Comparison of ENCODE assay signal across 21 cellular contexts in genomic region chr3:41632705-41633104, GRCh38.
"Had no signal": no experiment of that assay in that cellular context is flagged by ENCODE, and none has a peak within 500 bp of the region (broad histone marks: within the 10 kb centered on the region; RNA-seq: fewer than 3 reads in every experiment).

No MANE protein-coding gene starts in this region.

- H3K36me3 Mint-ChIP-seq: activated CD4-positive, alpha-beta memory T cell treated with anti-CD3 and anti-CD28 coated beads for 36 hours; activated naive CD4-positive, alpha-beta T cell treated with anti-CD3 and anti-CD28 coated beads, Interleukin-2, amount 50 U/mL, for 72 hours had no signal

- H3K27me3 Mint-ChIP-seq: activated CD4-positive, alpha-beta memory T cell treated with anti-CD3 and anti-CD28 coated beads for 36 hours; activated CD4-positive, alpha-beta T cell treated with anti-CD3 and anti-CD28 coated beads, Interleukin-2, amount 10 ng/mL, durations not matched to agents 7 days and 5 days; IgD-negative memory B cell; T-helper 17 cell had no signal

- H3K4me3 Mint-ChIP-seq: activated CD4-positive, alpha-beta memory T cell treated with anti-CD3 and anti-CD28 coated beads for 36 hours; activated CD4-positive, alpha-beta T cell treated with anti-CD3 and anti-CD28 coated beads, Interleukin-2, amount 10 ng/mL, durations not matched to agents 7 days and 5 days; activated T-cell treated with anti-CD3 and anti-CD28 coated beads, Interleukin-2, amount 50 U/mL, for 4 hours; IgD-negative memory B cell; T-helper 17 cell had no signal

- H3K4me1 Mint-ChIP-seq: activated CD4-positive, alpha-beta T cell treated with anti-CD3 and anti-CD28 coated beads, Interleukin-2, amount 10 ng/mL, durations not matched to agents 7 days and 5 days; IgD-negative memory B cell; T-helper 17 cell had no signal

- H3K36me3 ChIP-seq: brain microvascular endothelial cell had no signal

- H3K9me3 Mint-ChIP-seq: activated CD4-positive, alpha-beta memory T cell treated with anti-CD3 and anti-CD28 coated beads for 36 hours; activated CD4-positive, alpha-beta T cell treated with anti-CD3 and anti-CD28 coated beads, Interleukin-2, amount 10 ng/mL, durations not matched to agents 7 days and 5 days; activated naive CD4-positive, alpha-beta T cell treated with anti-CD3 and anti-CD28 coated beads, Interleukin-2, amount 50 U/mL, for 72 hours; activated T-cell treated with anti-CD3 and anti-CD28 coated beads, Interleukin-2, amount 50 U/mL, for 4 hours; IgD-negative memory B cell had no signal

- H3K27ac ChIP-seq: brain microvascular endothelial cell had no signal

- H3K27ac Mint-ChIP-seq: activated CD4-positive, alpha-beta memory T cell treated with anti-CD3 and anti-CD28 coated beads for 36 hours; activated CD4-positive, alpha-beta T cell treated with anti-CD3 and anti-CD28 coated beads, Interleukin-2, amount 10 ng/mL, durations not matched to agents 7 days and 5 days; IgD-negative memory B cell; T-helper 17 cell had no signal

- H3K27me3 ChIP-seq: brain microvascular endothelial cell had no signal

- DNase-seq: activated CD4-positive, alpha-beta memory T cell treated with anti-CD3 and anti-CD28 coated beads for 36 hours; activated CD4-positive, alpha-beta T cell treated with anti-CD3 and anti-CD28 coated beads, Interleukin-2, amount 10 ng/mL, durations not matched to agents 7 days and 5 days; activated CD4-positive, CD25-positive, alpha-beta regulatory T cell; activated CD8-positive, alpha-beta memory T cell treated with anti-CD3 and anti-CD28 coated beads for 24 hours; activated effector memory CD4-positive, alpha-beta T cell treated with anti-CD3 and anti-CD28 coated beads, Interleukin-2, amount 50 U/mL, for 16 hours; activated naive CD4-positive, alpha-beta T cell treated with Interleukin-2 at 50 U/mL for 16 hours; activated T-cell treated with anti-CD3 and anti-CD28 coated beads, Interleukin-2, amount 50 U/mL, for 4 hours; brain microvascular endothelial cell; KG1; NCI-H1048; NCI-H146; NCI-H187 treated with DMSO at 0.1 percent for 48 hours; NCI-H2171; NCI-H2227 treated with DMSO at 0.1 percent for 48 hours; NCI-H524 treated with DMSO at 0.1 percent for 48 hours; NCI-H748 treated with DMSO at 0.1 percent for 48 hours; SIG-M5; T-helper 17 cell; T-helper 9 cell had no signal

- ATAC-seq: activated naive CD4-positive, alpha-beta T cell treated with anti-CD3 and anti-CD28 coated beads, Interleukin-2, amount 50 U/mL, for 72 hours; activated T-cell treated with anti-CD3 and anti-CD28 coated beads, Interleukin-2, amount 50 U/mL, for 4 hours; T-helper 17 cell had no signal
